Comparison of ENCODE assay signal across 19 cellular contexts in the genomic region with DNA sequence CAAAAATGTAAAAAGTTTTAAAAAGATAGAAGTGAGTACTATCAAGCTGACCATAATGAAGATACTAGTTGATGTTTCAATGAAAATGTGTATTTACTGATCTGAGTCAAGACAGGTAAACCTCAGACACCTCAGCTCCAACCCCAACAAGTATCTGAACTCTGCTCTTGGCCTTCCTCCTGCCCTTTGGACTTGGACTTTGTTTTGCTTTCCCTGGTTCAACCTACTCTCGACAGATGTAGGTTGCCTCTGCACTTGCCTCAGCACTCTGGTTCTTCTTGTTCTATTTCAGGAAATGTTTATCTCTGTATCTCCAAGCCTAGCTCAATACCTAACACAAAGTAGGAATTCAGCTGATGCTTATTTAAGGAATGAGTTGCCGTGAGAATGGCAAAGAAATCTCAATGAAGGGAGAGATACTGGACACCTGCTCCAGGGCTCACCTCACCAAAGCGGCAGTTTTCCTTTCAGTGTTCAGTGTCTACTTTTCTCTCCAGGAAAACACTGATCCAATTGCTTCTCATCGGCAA.
"Had no signal": no experiment of that assay in that cellular context is flagged by ENCODE, and none has a peak within 500 bp of the region (broad histone marks: within the 10 kb centered on the region; RNA-seq: fewer than 3 reads in every experiment).

No MANE protein-coding gene starts in this region.

- H3K27ac Mint-ChIP-seq: activated naive CD8-positive, alpha-beta T cell; activated T-helper 2 cell treated with anti-CD3 and anti-CD28 coated beads, Interferon-gamma antibody, Interleukin-2, Interleukin-4, amounts not matched to agents 10 μg/mL and 5 μg/mL and 100 μg/mL, durations not matched to agents 14 hours and 24 hours and 36 hours; nephron progenitor cell; WTC11 had no signal

- H3K36me3 Mint-ChIP-seq: activated naive CD8-positive, alpha-beta T cell had no signal

- H3K27ac ChIP-seq: adrenal gland, ascending aorta, breast epithelium, heart right ventricle, spleen, thyroid gland had no signal

- ATAC-seq: activated T-cell treated with anti-CD3 and anti-CD28 coated beads, Interleukin-2, amount 50 U/mL, for 4 hours; heart right ventricle; sciatic nerve; stimulated activated naive CD8-positive, alpha-beta T cell treated with anti-CD3 and anti-CD28 coated beads, Interleukin-15, Interleukin-2, amounts not matched to agents 100 U/mL and 50 U/mL, for 24 hours; WTC11 had no signal

- H3K27me3 ChIP-seq: adrenal gland, ascending aorta, breast epithelium, heart right ventricle, spleen, thyroid gland had no signal

- H3K4me3 Mint-ChIP-seq: activated naive CD8-positive, alpha-beta T cell; activated T-cell treated with anti-CD3 and anti-CD28 coated beads, Interleukin-2, amount 50 U/mL, for 4 hours; nephron progenitor cell; WTC11 had no signal

- H3K36me3 ChIP-seq: adrenal gland, ascending aorta, breast epithelium, heart right ventricle, spleen, thyroid gland had no signal

- H3K4me3 ChIP-seq: adrenal gland, ascending aorta, breast epithelium, heart right ventricle, spleen, thyroid gland had no signal

- H3K9me3 ChIP-seq: thyroid gland had no signal

- H3K4me1 Mint-ChIP-seq: nephron progenitor cell, WTC11 had no signal

- DNase-seq: activated CD8-positive, alpha-beta memory T cell treated with anti-CD3 and anti-CD28 coated beads, Interleukin-2, amount 50 U/mL, for 48 hours; activated naive CD4-positive, alpha-beta T cell; activated T-cell treated with anti-CD3 and anti-CD28 coated beads, Interleukin-2, amount 50 U/mL, for 4 hours; adrenal gland; heart right ventricle; midbrain; nephron progenitor cell; spleen; stimulated activated CD4-positive, alpha-beta T cell treated with anti-CD3 and anti-CD28 coated beads, Interleukin-4, amount 100 ng/mL, for 1 hour; stimulated activated naive CD8-positive, alpha-beta T cell treated with anti-CD3 and anti-CD28 coated beads, Interleukin-15, Interleukin-2, amounts not matched to agents 100 U/mL and 50 U/mL, for 24 hours; substantia nigra; T-helper 9 cell; thyroid gland had no signal

- H3K4me1 ChIP-seq: ascending aorta, breast epithelium, heart right ventricle, spleen, thyroid gland had no signal
